29 cellular contexts compared by ENCODE assay signal in the genomic region with DNA sequence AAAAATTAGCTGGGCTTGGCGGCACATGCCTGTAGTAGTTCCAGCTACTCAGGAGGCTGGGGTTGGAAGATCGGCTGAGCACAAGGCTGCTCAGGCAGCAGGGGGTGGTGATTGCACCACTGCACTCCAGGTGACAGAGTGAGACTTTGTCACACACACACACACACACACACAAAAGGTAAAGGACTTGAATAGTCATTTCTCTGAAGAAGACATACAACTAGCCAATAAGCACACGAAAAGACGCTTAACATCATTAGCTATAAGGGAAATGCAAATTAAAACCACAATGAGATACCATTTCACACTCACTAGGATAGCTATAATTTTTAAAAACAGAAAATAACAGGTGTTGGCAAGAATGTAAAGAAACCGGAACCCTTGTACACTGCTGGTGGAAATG. TPM values are rescaled to one million over a fixed set of nuclear protein-coding genes. Genes with fewer than 3 reads are reported as not detected.
DNase-seq lines count a peak whose midpoint lies in the region; ATAC-seq and TF ChIP-seq lines count a peak whose summit lies in the region.
"Had no signal": no experiment of that assay in that cellular context is flagged by ENCODE, and none has a peak within 500 bp of the region (broad histone marks: within the 10 kb centered on the region; RNA-seq: fewer than 3 reads in every experiment).

No MANE protein-coding gene starts in this region.

- no peak overlapping the region for H3K4me3 ChIP-seq in GM23338
- H3K4me3 ChIP-seq: GM23248, hepatocyte, lower lobe of right lung, ovary, skin epidermis, suprapubic skin had no signal

- no peaks in the 10 kb centered on the region for H3K9me3 Mint-ChIP-seq in GM23338
- no peaks in the 10 kb centered on the region for H3K9me3 Mint-ChIP-seq in stimulated activated naive B cell treated with anti-CD40 and anti-IgM and Interleukin-4, amounts not matched to agents 10 μg/mL and 1 μg/mL and 100 μg/mL, for 72 hours
- H3K9me3 Mint-ChIP-seq in natural killer cell treated with Interleukin-12 subunit alpha and Interleukin-12 subunit beta and Interleukin-15 and Interleukin-18, amount 100 ng/mL, for 72 hours = no peaks in the 10 kb centered on the region
- H3K9me3 Mint-ChIP-seq: activated CD8-positive, alpha-beta T cell treated with anti-CD3 and anti-CD28 coated beads for 36 hours; stimulated activated memory B cell treated with anti-CD40 and anti-IgM and Interleukin-4, amounts not matched to agents 10 μg/mL and 1 μg/mL and 100 μg/mL, for 72 hours; T-helper 2 cell treated with Interferon-gamma antibody and Interleukin-4, amounts not matched to agents 5 μg/mL and 100 μg/mL, for 36 hours had no signal

- no peak overlapping the region for H3K27ac ChIP-seq in GM23338 (ENCODE audit: low read depth)
- peak overlapping the region; percentile 67 for H3K27ac ChIP-seq in angular gyrus (ENCODE audit: low read depth, low read length)
- H3K27ac ChIP-seq: C4-2B, GM23248, hepatocyte, lower lobe of right lung, ovary, skin epidermis, suprapubic skin had no signal

- H3K4me1 ChIP-seq in GM23338 (ENCODE audit: insufficient read depth) = peaks cover 3% of the 10 kb centered on the region; the same call in 1 of the 2 replicates

- H3K79me2 ChIP-seq in GM23338 (replicated peaks; ENCODE audit: insufficient read depth) = no peaks in the 10 kb centered on the region
- H3K79me2 ChIP-seq: hepatocyte had no signal

- peaks cover 1% of the 10 kb centered on the region for H3K27me3 Mint-ChIP-seq in GM23338 (ENCODE audit: insufficient read depth, low read depth, poor library complexity)
- no peaks in the 10 kb centered on the region for H3K27me3 Mint-ChIP-seq in stimulated activated naive B cell treated with anti-CD40 and anti-IgM and Interleukin-4, amounts not matched to agents 10 μg/mL and 1 μg/mL and 100 μg/mL, for 72 hours
- H3K27me3 Mint-ChIP-seq in natural killer cell treated with Interleukin-12 subunit alpha and Interleukin-12 subunit beta and Interleukin-15 and Interleukin-18, amount 100 ng/mL, for 72 hours = no peaks in the 10 kb centered on the region

- no peaks in the 10 kb centered on the region for H4K20me1 ChIP-seq in GM23338 (replicated peaks; ENCODE audit: insufficient read depth)

- no peaks in the 10 kb centered on the region for H3K9me2 ChIP-seq in GM23338 (ENCODE audit: insufficient read depth)

- H3F3A ChIP-seq in GM23338 (replicated peaks; ENCODE audit: low read depth) = no peaks in the 10 kb centered on the region

- no peak overlapping the region for H3K4me3 Mint-ChIP-seq in GM23338
- H3K4me3 Mint-ChIP-seq in stimulated activated naive B cell treated with anti-CD40 and anti-IgM and Interleukin-4, amounts not matched to agents 10 μg/mL and 1 μg/mL and 100 μg/mL, for 72 hours = no peak overlapping the region
- H3K4me3 Mint-ChIP-seq in natural killer cell treated with Interleukin-12 subunit alpha and Interleukin-12 subunit beta and Interleukin-15 and Interleukin-18, amount 100 ng/mL, for 72 hours = no peak overlapping the region
- H3K4me3 Mint-ChIP-seq: activated CD8-positive, alpha-beta T cell treated with anti-CD3 and anti-CD28 coated beads for 36 hours; stimulated activated memory B cell treated with anti-CD40 and anti-IgM and Interleukin-4, amounts not matched to agents 10 μg/mL and 1 μg/mL and 100 μg/mL, for 72 hours; T-helper 2 cell treated with Interferon-gamma antibody and Interleukin-4, amounts not matched to agents 5 μg/mL and 100 μg/mL, for 36 hours had no signal

- TF ChIP-seq POLR2A in GM18505 (IDR thresholded peaks at IDR 0.05; ENCODE audit: borderline replicate concordance, extremely low read depth, insufficient read depth, insufficient read length) = no peak

- H3K27ac Mint-ChIP-seq in GM23338 = peak overlapping the region; percentile 81; the same call in 1 of the 2 replicates
- no peak overlapping the region for H3K27ac Mint-ChIP-seq in stimulated activated naive B cell treated with anti-CD40 and anti-IgM and Interleukin-4, amounts not matched to agents 10 μg/mL and 1 μg/mL and 100 μg/mL, for 72 hours
- H3K27ac Mint-ChIP-seq in natural killer cell treated with Interleukin-12 subunit alpha and Interleukin-12 subunit beta and Interleukin-15 and Interleukin-18, amount 100 ng/mL, for 72 hours = no peak overlapping the region
- H3K27ac Mint-ChIP-seq: activated CD8-positive, alpha-beta T cell treated with anti-CD3 and anti-CD28 coated beads for 36 hours; stimulated activated memory B cell treated with anti-CD40 and anti-IgM and Interleukin-4, amounts not matched to agents 10 μg/mL and 1 μg/mL and 100 μg/mL, for 72 hours; T-helper 2 cell treated with Interferon-gamma antibody and Interleukin-4, amounts not matched to agents 5 μg/mL and 100 μg/mL, for 36 hours had no signal

- H3K36me3 Mint-ChIP-seq in GM23338 (ENCODE audit: low read depth) = no peaks in the 10 kb centered on the region
- no peaks in the 10 kb centered on the region for H3K36me3 Mint-ChIP-seq in stimulated activated naive B cell treated with anti-CD40 and anti-IgM and Interleukin-4, amounts not matched to agents 10 μg/mL and 1 μg/mL and 100 μg/mL, for 72 hours
- H3K36me3 Mint-ChIP-seq in natural killer cell treated with Interleukin-12 subunit alpha and Interleukin-12 subunit beta and Interleukin-15 and Interleukin-18, amount 100 ng/mL, for 72 hours = no peaks in the 10 kb centered on the region
- H3K36me3 Mint-ChIP-seq: stimulated activated memory B cell treated with anti-CD40 and anti-IgM and Interleukin-4, amounts not matched to agents 10 μg/mL and 1 μg/mL and 100 μg/mL, for 72 hours had no signal

- no peak for TF ChIP-seq CTCF in GM23338 (conservative IDR thresholded peaks at IDR 0.05; ENCODE audit: low read depth in 2 of 2)

- no peak overlapping the region for H2AFZ ChIP-seq in GM23338
- H2AFZ ChIP-seq: GM23248, hepatocyte had no signal

- H3K27me3 ChIP-seq in GM23338 (ENCODE audit: insufficient read depth) = no peaks in the 10 kb centered on the region
- H3K27me3 ChIP-seq: hepatocyte, ovary, suprapubic skin had no signal

- no peak for DNase-seq in GM23338 (ENCODE audit: low spot score)
- DNase-seq in stimulated activated naive B cell treated with anti-CD40 and anti-IgM and Interleukin-4, amounts not matched to agents 10 μg/mL and 1 μg/mL and 100 μg/mL, for 72 hours = no peak
- no peak for DNase-seq in natural killer cell treated with Interleukin-12 subunit alpha and Interleukin-12 subunit beta and Interleukin-15 and Interleukin-18, amount 100 ng/mL, for 72 hours (ENCODE audit: low spot score)
- DNase-seq: activated CD8-positive, alpha-beta memory T cell treated with anti-CD3 and anti-CD28 coated beads, Interleukin-2, amount 50 U/mL, for 48 hours; activated CD8-positive, alpha-beta T cell treated with anti-CD3 and anti-CD28 coated beads for 36 hours; activated naive CD4-positive, alpha-beta T cell treated with anti-CD3 and anti-CD28 coated beads, Interleukin-2, amount 50 U/mL, for 16 hours; amniotic stem cell; effector CD8-positive, alpha-beta T cell; GM23248; lower lobe of right lung; MM.1S; NCI-H1417; NCI-H2029 treated with DMSO at 0.1 percent for 48 hours; NCI-H226; NCI-H748 treated with DMSO at 0.1 percent for 48 hours; ovary; retina; SIG-M5 had no signal

- no peak overlapping the region for H3K4me2 ChIP-seq in GM23338
- H3K4me2 ChIP-seq: hepatocyte had no signal

- H3K4me1 Mint-ChIP-seq in GM23338 = peaks cover 11% of the 10 kb centered on the region; the same call in 2 of the 3 replicates
- H3K4me1 Mint-ChIP-seq in stimulated activated naive B cell treated with anti-CD40 and anti-IgM and Interleukin-4, amounts not matched to agents 10 μg/mL and 1 μg/mL and 100 μg/mL, for 72 hours = peaks cover 31 to 46% of the 10 kb centered on the region in 2 donors
- H3K4me1 Mint-ChIP-seq in natural killer cell treated with Interleukin-12 subunit alpha and Interleukin-12 subunit beta and Interleukin-15 and Interleukin-18, amount 100 ng/mL, for 72 hours (ENCODE audit: low read depth in 2 of 2) = peaks cover 0 to 14% of the 10 kb centered on the region in 2 donors

- no peaks in the 10 kb centered on the region for H3K36me3 ChIP-seq in GM23338 (ENCODE audit: insufficient read depth)
- H3K36me3 ChIP-seq: lower lobe of right lung, ovary, suprapubic skin had no signal

- ATAC-seq in GM18505 (IDR thresholded peaks at IDR 0.05; ENCODE audit: unreplicated experiment) (peak; percentile 40), GM23338 (peak; percentile 35), HG02763 (IDR thresholded peaks at IDR 0.05; ENCODE audit: unreplicated experiment) (no peak), HG03520 (IDR thresholded peaks at IDR 0.05; ENCODE audit: unreplicated experiment) (no peak), HG03432 (IDR thresholded peaks at IDR 0.05; ENCODE audit: unreplicated experiment) (no peak)
- ATAC-seq in stimulated activated naive B cell treated with anti-CD40 and anti-IgM and Interleukin-4, amounts not matched to agents 10 μg/mL and 1 μg/mL and 100 μg/mL, for 72 hours (replicated peaks) = peak; percentile 49 to 67
- no peak for ATAC-seq in natural killer cell treated with Interleukin-12 subunit alpha and Interleukin-12 subunit beta and Interleukin-15 and Interleukin-18, amount 100 ng/mL, for 72 hours
- ATAC-seq: activated CD8-positive, alpha-beta T cell treated with anti-CD3 and anti-CD28 coated beads for 36 hours; lower lobe of right lung; stimulated activated memory B cell treated with anti-CD40 and anti-IgM and Interleukin-4, amounts not matched to agents 10 μg/mL and 1 μg/mL and 100 μg/mL, for 72 hours had no signal

TF ChIP-seq in GM23338, 12 proteins besides CTCF, POLR2A, EP300 and RAD21:
- no peak for TF ChIP-seq NANOG (IDR thresholded peaks at IDR 0.05; ENCODE audit: borderline replicate concordance)

RNA-seq across cellular contexts. Expression of a gene that starts 48.6 kb away (rescaled TPM):
- total RNA-seq in GM23338 (2014; rRNA removed; shearing (Covaris generic)) = 59.8 and 80.8 TPM in 2 replicates
- 23.2 and 24.9 TPM in 2 replicates for polyA plus RNA-seq in GM23338 (2016; fragmentation: Nextera tagmentation; extraction: Ambion mirVana)
- total RNA-seq in natural killer cell treated with Interleukin-12 subunit alpha and Interleukin-12 subunit beta and Interleukin-15 and Interleukin-18, amount 100 ng/mL, for 72 hours = 10 to 100 TPM; 13.5 to 22.0 TPM

Comparison
In these comparisons a context has a peak if more than half of its experiments do, and no peak if none do; other contexts are left out.
1. ATAC-seq: peak in GM18505 (single experiment), GM23338 (single experiment) and stimulated activated naive B cell treated with anti-CD40 and anti-IgM and Interleukin-4, amounts not matched to agents 10 μg/mL and 1 μg/mL and 100 μg/mL, for 72 hours (2 of 2); none in HG02763 (single experiment), HG03520 (single experiment), natural killer cell treated with Interleukin-12 subunit alpha and Interleukin-12 subunit beta and Interleukin-15 and Interleukin-18, amount 100 ng/mL, for 72 hours (0 of 2) and HG03432 (single experiment).